ENCODE assay signal across 25 cellular contexts in genomic region chr21:16248705-16249104, GRCh38.
"Had no signal": no experiment of that assay in that cellular context is flagged by ENCODE, and none has a peak within 500 bp of the region (broad histone marks: within the 10 kb centered on the region; RNA-seq: fewer than 3 reads in every experiment).

No MANE protein-coding gene starts in this region.

- H3K4me1 Mint-ChIP-seq: endodermal cell had no signal

- H3K9me3 Mint-ChIP-seq: dendritic cell treated with granulocyte-macrophage colony-stimulating factor and Interleukin-4, amounts not matched to agents 40 ng/mL and 50 ng/mL, for 4 days; endodermal cell had no signal

- H3K79me2 ChIP-seq: hepatocyte had no signal

- DNase-seq: colonic mucosa; cortex of kidney; effector CD8-positive, alpha-beta T cell; effector memory CD8-positive, alpha-beta T cell; endodermal cell; erythroblast; esophagus squamous epithelium; foreskin fibroblast; foreskin melanocyte; heart left ventricle; left cardiac atrium; left lung; left ventricle myocardium superior; lower lobe of right lung; mesenchymal stem cell; mucosa of descending colon had no signal

- H3K27ac ChIP-seq: colonic mucosa, epithelial cell of prostate, esophagus squamous epithelium, gastroesophageal sphincter, heart left ventricle, hepatocyte, left lung, lower lobe of right lung had no signal

- H3K27me3 ChIP-seq: colonic mucosa, esophagus squamous epithelium, gastroesophageal sphincter, heart left ventricle, hepatocyte, left lung had no signal

- H3K27me3 Mint-ChIP-seq: dendritic cell treated with granulocyte-macrophage colony-stimulating factor and Interleukin-4, amounts not matched to agents 40 ng/mL and 50 ng/mL, for 4 days; effector memory CD8-positive, alpha-beta T cell had no signal

- FAIRE-seq: endometrium, islet of Langerhans, keratinocyte had no signal

- ATAC-seq: effector memory CD8-positive, alpha-beta T cell; esophagus mucosa; gastroesophageal sphincter; heart left ventricle; left cardiac atrium; left lung; left ventricle myocardium superior; lower lobe of right lung; mucosa of descending colon had no signal

- H3K4me3 Mint-ChIP-seq: dendritic cell treated with granulocyte-macrophage colony-stimulating factor and Interleukin-4, amounts not matched to agents 40 ng/mL and 50 ng/mL, for 4 days; effector memory CD8-positive, alpha-beta T cell; endodermal cell; mesothelial cell of epicardium had no signal

- H3K4me2 ChIP-seq: hepatocyte had no signal

- H3K9me3 ChIP-seq: colonic mucosa, esophagus squamous epithelium, gastroesophageal sphincter, left lung, lower lobe of right lung, mucosa of descending colon had no signal

- H3K4me1 ChIP-seq: colonic mucosa, gastroesophageal sphincter, heart left ventricle, left lung, lower lobe of right lung had no signal

- H3K36me3 ChIP-seq: colonic mucosa, esophagus squamous epithelium, gastroesophageal sphincter, heart left ventricle, left lung, lower lobe of right lung had no signal

- H3K27ac Mint-ChIP-seq: dendritic cell treated with granulocyte-macrophage colony-stimulating factor and Interleukin-4, amounts not matched to agents 40 ng/mL and 50 ng/mL, for 4 days; effector memory CD8-positive, alpha-beta T cell; endodermal cell; mesothelial cell of epicardium had no signal

- H2AFZ ChIP-seq: hepatocyte had no signal

- H3K4me3 ChIP-seq: colonic mucosa, esophagus squamous epithelium, gastroesophageal sphincter, heart left ventricle, hepatocyte, left lung, lower lobe of right lung, mucosa of descending colon had no signal
